In the genomic region with DNA sequence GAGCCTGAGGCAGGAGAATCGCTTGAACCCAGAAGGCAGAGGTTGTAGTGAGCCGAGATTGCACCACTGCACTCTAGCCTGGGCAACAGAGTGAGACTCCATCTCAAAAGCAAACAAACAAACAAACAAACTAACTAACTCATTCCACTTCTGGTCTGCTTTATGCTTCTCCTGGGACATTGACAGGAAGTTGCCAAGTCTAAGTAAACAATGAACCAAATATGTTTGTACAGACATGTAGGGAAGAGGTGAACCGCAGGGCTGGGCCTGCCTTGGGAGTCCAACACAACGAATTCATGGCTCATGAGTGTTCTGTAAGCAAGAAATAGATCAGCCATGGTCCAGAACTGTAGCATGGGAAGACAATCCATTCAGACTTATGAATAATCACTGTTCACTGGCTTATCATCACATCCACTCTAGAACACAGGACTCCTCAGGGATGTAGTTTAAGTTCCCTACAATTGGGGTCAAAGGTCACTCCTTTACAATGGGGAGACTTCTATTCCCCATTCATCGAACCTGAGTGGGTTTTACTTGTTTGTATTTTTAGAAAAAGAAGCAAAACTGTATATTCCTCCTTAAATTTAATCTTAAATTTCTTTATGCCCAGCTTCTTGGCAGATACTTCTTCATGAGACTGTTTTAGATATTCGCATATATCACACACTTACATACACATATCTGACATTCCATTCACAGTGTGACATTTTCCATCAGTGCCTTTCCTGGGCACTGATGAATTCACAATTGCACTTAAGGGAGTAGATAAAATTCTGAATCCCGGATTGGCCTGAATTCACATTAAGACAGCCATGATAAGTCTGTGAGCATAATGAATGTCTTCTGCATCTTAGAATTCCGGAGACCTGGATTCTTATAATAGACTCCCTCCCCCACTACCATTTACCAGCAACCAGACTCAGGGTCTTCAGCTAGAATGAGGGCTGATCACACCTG, we compare ENCODE assay signal across 17 cellular contexts.
DNase-seq lines count a peak whose midpoint lies in the region; ATAC-seq and TF ChIP-seq lines count a peak whose summit lies in the region.
"Had no signal": no experiment of that assay in that cellular context is flagged by ENCODE, and none has a peak within 500 bp of the region (broad histone marks: within the 10 kb centered on the region; RNA-seq: fewer than 3 reads in every experiment).

No MANE protein-coding gene starts in this region.

- intact Hi-C loops in vagina (cut with DNase I), result no loop called here
- intact Hi-C loops in naive thymus-derived CD4-positive, alpha-beta T cell (cut with micrococcal nuclease), result no loop called here

- H3K4me3 Mint-ChIP-seq in naive thymus-derived CD4-positive, alpha-beta T cell, result no peak overlapping the region
- H3K4me3 Mint-ChIP-seq: activated T-cell treated with anti-CD3 and anti-CD28 coated beads, Interleukin-2, amount 50 U/mL, for 24 hours; H9 had no signal

- H3K4me3 ChIP-seq in MG63 (no peak overlapping the region), choroid plexus epithelial cell (ENCODE audit: low read depth, low read length) (no peak overlapping the region), vagina (no peak overlapping the region)
- no peak overlapping the region for H3K4me3 ChIP-seq in naive thymus-derived CD4-positive, alpha-beta T cell (ENCODE audit: low read length)
- H3K4me3 ChIP-seq: BLaER1 treated with 17β-estradiol and CSF1 and Interleukin-3, amounts not matched to agents 10 nM and 100 nM had no signal

- no peaks in the 10 kb centered on the region for H3K36me3 Mint-ChIP-seq in naive thymus-derived CD4-positive, alpha-beta T cell

- peaks cover 0 to 9% (median 0%) of the 10 kb centered on the region in 5 donors for H3K27me3 Mint-ChIP-seq in naive thymus-derived CD4-positive, alpha-beta T cell
- H3K27me3 Mint-ChIP-seq: activated T-cell treated with anti-CD3 and anti-CD28 coated beads, Interleukin-2, amount 50 U/mL, for 24 hours had no signal

- no peaks in the 10 kb centered on the region for H3K4me1 Mint-ChIP-seq in naive thymus-derived CD4-positive, alpha-beta T cell

- no peak for TF ChIP-seq POLR2A in vagina (IDR thresholded peaks at IDR 0.05)

- POLR2A ChIA-PET in naive thymus-derived CD4-positive, alpha-beta T cell (lab: Charles Lee), result interaction anchor here (0.6 kb wide), 1 partner anchor 199 kb away, joined by 4 read pairs; no protein-coding TSS in a partner anchor

- DNase-seq in DMS153 treated with DMSO at 0.1 percent for 48 hours (lab: John Stamatoyannopoulos, UW; ENCODE audit: unreplicated experiment), result peak; percentile 18
- DNase-seq in MG63, result peak; percentile 52
- DNase-seq in choroid plexus epithelial cell (ENCODE audit: low read depth), result peak; percentile 79
- DNase-seq in myocyte (ENCODE audit: low read depth), result peak; percentile 43
- no peak for DNase-seq in A172 (ENCODE audit: low spot score)
- DNase-seq in vagina (ENCODE audit: extremely low spot score in 2 of 2), result no peak
- DNase-seq in naive thymus-derived CD4-positive, alpha-beta T cell, result no peak
- DNase-seq: activated T-cell treated with anti-CD3 and anti-CD28 coated beads, Interleukin-2, amount 50 U/mL, for 24 hours; amygdala; GF-D8; H9; hypothalamus; NCI-H1417; stimulated activated CD4-positive, alpha-beta T cell treated with anti-CD3 and anti-CD28 coated beads, Interleukin-1b, Interleukin-23, amount 100 ng/mL, for 48 hours had no signal

- no peaks in the 10 kb centered on the region for H3K4me1 ChIP-seq in vagina
- no peaks in the 10 kb centered on the region for H3K4me1 ChIP-seq in naive thymus-derived CD4-positive, alpha-beta T cell (ENCODE audit: control insufficient read depth in 2 of 2, insufficient read depth in 2 of 2, low read length in 2 of 2)
- H3K4me1 ChIP-seq: BLaER1 treated with 17β-estradiol and CSF1 and Interleukin-3, amounts not matched to agents 10 nM and 100 nM; parathyroid adenoma had no signal

- CTCF ChIA-PET in naive thymus-derived CD4-positive, alpha-beta T cell (lab: Charles Lee), result interaction anchor here (0.6 kb wide), 1 partner anchor 298 kb away, joined by 3 read pairs; no protein-coding TSS in a partner anchor

- H3K27ac ChIP-seq in vagina, result no peak overlapping the region
- no peak overlapping the region for H3K27ac ChIP-seq in naive thymus-derived CD4-positive, alpha-beta T cell (ENCODE audit: low read depth, low read length)
- H3K27ac ChIP-seq: BLaER1 treated with 17β-estradiol and CSF1 and Interleukin-3, amounts not matched to agents 10 nM and 100 nM; parathyroid adenoma had no signal

- H3K9me3 ChIP-seq in MG63 (no peaks in the 10 kb centered on the region), vagina (no peaks in the 10 kb centered on the region)
- H3K9me3 ChIP-seq in naive thymus-derived CD4-positive, alpha-beta T cell (ENCODE audit: control insufficient read depth in 2 of 3, low read length in 3 of 3), result no peaks in the 10 kb centered on the region
- H3K9me3 ChIP-seq: BLaER1 treated with 17β-estradiol and CSF1 and Interleukin-3, amounts not matched to agents 10 nM and 100 nM had no signal

- H3K27me3 ChIP-seq in MG63 (no peaks in the 10 kb centered on the region), vagina (no peaks in the 10 kb centered on the region)
- H3K27me3 ChIP-seq in naive thymus-derived CD4-positive, alpha-beta T cell (ENCODE audit: control insufficient read depth in 2 of 2, insufficient read depth in 2 of 2, low read length in 2 of 2), result no peaks in the 10 kb centered on the region
- H3K27me3 ChIP-seq: BLaER1 treated with 17β-estradiol and CSF1 and Interleukin-3, amounts not matched to agents 10 nM and 100 nM had no signal

- H3K9me3 Mint-ChIP-seq in naive thymus-derived CD4-positive, alpha-beta T cell, result peaks cover 0 to 3% (median 0%) of the 10 kb centered on the region in 11 donors
- H3K9me3 Mint-ChIP-seq: activated T-cell treated with anti-CD3 and anti-CD28 coated beads, Interleukin-2, amount 50 U/mL, for 24 hours; H9 had no signal

- no peak overlapping the region for H3K27ac Mint-ChIP-seq in naive thymus-derived CD4-positive, alpha-beta T cell
- H3K27ac Mint-ChIP-seq: activated T-cell treated with anti-CD3 and anti-CD28 coated beads, Interleukin-2, amount 50 U/mL, for 24 hours had no signal

- TF ChIP-seq CTCF in choroid plexus epithelial cell (conservative IDR thresholded peaks at IDR 0.05; ENCODE audit: low read depth, low read length) (no peak), vagina (IDR thresholded peaks at IDR 0.05) (no peak)

- no peaks in the 10 kb centered on the region for H3K36me3 ChIP-seq in MG63
- H3K36me3 ChIP-seq in vagina, result no peaks in the 10 kb centered on the region
- no peaks in the 10 kb centered on the region for H3K36me3 ChIP-seq in naive thymus-derived CD4-positive, alpha-beta T cell (ENCODE audit: control insufficient read depth in 2 of 3, insufficient read depth in 3 of 3, low read length in 3 of 3)
- H3K36me3 ChIP-seq: BLaER1 treated with 17β-estradiol and CSF1 and Interleukin-3, amounts not matched to agents 10 nM and 100 nM had no signal

- ATAC-seq in GM21367 (IDR thresholded peaks at IDR 0.05; ENCODE audit: unreplicated experiment), result no peak
- ATAC-seq in naive thymus-derived CD4-positive, alpha-beta T cell, result no peak

Comparison
In these comparisons a context has a peak if more than half of its experiments do, and no peak if none do; other contexts are left out.
1. DNase-seq: peak in DMS153 treated with DMSO at 0.1 percent for 48 hours (single experiment), MG63 (single experiment), choroid plexus epithelial cell (single experiment) and myocyte (single experiment); none in A172 (single experiment), vagina (0 of 2) and naive thymus-derived CD4-positive, alpha-beta T cell (0 of 9).